In genomic region chr2:207162319-207162718, GRCh38 we compare ENCODE assay signal across 10 cellular contexts. TPM values are rescaled to one million over a fixed set of nuclear protein-coding genes. Genes with fewer than 3 reads are reported as not detected.
DNase-seq lines count a peak whose midpoint lies in the region; ATAC-seq and TF ChIP-seq lines count a peak whose summit lies in the region.
"Had no signal": no experiment of that assay in that cellular context is flagged by ENCODE, and none has a peak within 500 bp of the region (broad histone marks: within the 10 kb centered on the region; RNA-seq: fewer than 3 reads in every experiment).

No MANE protein-coding gene starts in this region.

- H3K36me3 ChIP-seq in RWPE2 (ENCODE audit: low read depth) (peaks cover 74% of the 10 kb centered on the region), fibroblast of lung (ENCODE audit: control insufficient read depth, insufficient read depth, low read length) (no peaks in the 10 kb centered on the region)

- H3K4me3 ChIP-seq in RWPE2 (ENCODE audit: severe bottlenecking) (peak overlapping the region; percentile 61), fibroblast of lung (replicated peaks in 1 of 4; ENCODE audit: control extremely low read depth in 1 of 4, insufficient read depth in 1 of 4, low read depth in 3 of 4, low read length in 4 of 4) (peak overlapping the region; percentile 81 to 98 (median 86))

- H3K4me1 Mint-ChIP-seq in Calu3 (ENCODE audit: low read depth, unreplicated experiment) (peaks cover 39% of the 10 kb centered on the region), CD14-positive monocyte (peaks cover 56% of the 10 kb centered on the region)

- H3K4me3 Mint-ChIP-seq in Calu3 (ENCODE audit: low read depth, unreplicated experiment) (peak overlapping the region; percentile 93), CD14-positive monocyte (no peak overlapping the region)

- CTCF ChIA-PET in Calu3 (lab: Charles Lee), result interaction anchor here (0.9 kb wide), 1 partner anchor 11 kb away, joined by 3 read pairs; no protein-coding TSS in a partner anchor

- H2AFZ ChIP-seq in fibroblast of lung (ENCODE audit: low read length), result no peak overlapping the region

- H3K4me1 ChIP-seq in RWPE2 (ENCODE audit: insufficient read depth, poor library complexity, severe bottlenecking), result peaks cover 51% of the 10 kb centered on the region
- peaks cover 5% of the 10 kb centered on the region for H3K4me1 ChIP-seq in fibroblast of lung (ENCODE audit: control insufficient read depth, extremely low read depth, insufficient read depth, low read length)

- no peak for TF ChIP-seq CTCF in Calu3 (IDR thresholded peaks at IDR 0.05; ENCODE audit: unreplicated experiment)
- TF ChIP-seq CTCF in RWPE2 (IDR thresholded peaks at IDR 0.05; ENCODE audit: poor library complexity, severe bottlenecking), result no peak
- no peak for TF ChIP-seq CTCF in fibroblast of lung (conservative IDR thresholded peaks at IDR 0.05 in 1 of 2, IDR thresholded peaks at IDR 0.05 in 1 of 2; ENCODE audit: low read depth in 1 of 2, low read length in 2 of 2)
- no peak for TF ChIP-seq CTCF in CD14-positive monocyte (IDR thresholded peaks at IDR 0.05)

- H3K9ac ChIP-seq in fibroblast of lung (ENCODE audit: insufficient read depth, low read length), result no peak overlapping the region

- BruUV-seq in Calu3 (replicated peaks; lab: Mats Ljungman, UMichigan), result no TSS peak

- no peaks in the 10 kb centered on the region for H4K20me1 ChIP-seq in fibroblast of lung (ENCODE audit: control insufficient read depth, extremely low read depth, insufficient read depth, low read length)

- H3K27ac Mint-ChIP-seq in Calu3 (ENCODE audit: unreplicated experiment) (peak overlapping the region; percentile 100), CD14-positive monocyte (no peak overlapping the region)

- H3K9me3 ChIP-seq in RWPE2 (ENCODE audit: severe bottlenecking) (no peaks in the 10 kb centered on the region), fibroblast of lung (ENCODE audit: control insufficient read depth, insufficient read depth, low read depth, low read length) (no peaks in the 10 kb centered on the region)

- H3K9me3 Mint-ChIP-seq in Calu3 (ENCODE audit: low read depth, unreplicated experiment), result no peaks in the 10 kb centered on the region
- H3K9me3 Mint-ChIP-seq in CD14-positive monocyte, result no peaks in the 10 kb centered on the region

- H3K36me3 Mint-ChIP-seq in Calu3 (ENCODE audit: insufficient read depth, unreplicated experiment), result peaks cover 57% of the 10 kb centered on the region
- H3K36me3 Mint-ChIP-seq in CD14-positive monocyte, result peaks cover 22 to 26% of the 10 kb centered on the region in 2 donors

- ATAC-seq in RWPE2 (ENCODE audit: low read depth) (no peak), HG02970 (IDR thresholded peaks at IDR 0.05; ENCODE audit: low FRiP score, unreplicated experiment) (no peak), GM18858 (IDR thresholded peaks at IDR 0.05; ENCODE audit: unreplicated experiment) (no peak)

- DNase-seq in Calu3, result no peak
- DNase-seq in RWPE2 (ENCODE audit: low spot score), result no peak
- peak; percentile 40 to 87 for DNase-seq in fibroblast of lung (ENCODE audit: low read depth in 2 of 2)
- peak; percentile 63 for DNase-seq in renal cortical epithelial cell (ENCODE audit: low read depth)
- no peak for DNase-seq in CD14-positive monocyte (ENCODE audit: low spot score)
- no peak for DNase-seq in NOMO-1 (lab: John Stamatoyannopoulos, UW; ENCODE audit: unreplicated experiment in 2 of 2)
- DNase-seq: activated effector memory CD4-positive, alpha-beta T cell treated with anti-CD3 and anti-CD28 coated beads, Interleukin-2, amount 50 U/mL, for 16 hours; NCI-H748 treated with DMSO at 0.1 percent for 48 hours had no signal

- peak overlapping the region; percentile 96 for H3K27ac ChIP-seq in RWPE2 (ENCODE audit: poor library complexity, severe bottlenecking)
- H3K27ac ChIP-seq in fibroblast of lung (ENCODE audit: insufficient read depth, low read length), result peak overlapping the region; percentile 97

- H3K79me2 ChIP-seq in fibroblast of lung (ENCODE audit: control insufficient read depth, insufficient read depth, low read length), result peaks cover 81% of the 10 kb centered on the region

- H3K27me3 ChIP-seq in RWPE2 (ENCODE audit: insufficient read depth, poor library complexity, severe bottlenecking), result no peaks in the 10 kb centered on the region
- H3K27me3 ChIP-seq in fibroblast of lung (ENCODE audit: control insufficient read depth, insufficient read depth, low read length), result no peaks in the 10 kb centered on the region

- intact Hi-C loops in Calu3 (cut with micrococcal nuclease; ENCODE audit: unreplicated experiment) (loop anchor here (5.0 kb wide), 2 partner anchors 175 to 365 kb away; partner anchors contain the start of gene CREB1), CD14-positive monocyte (cut with micrococcal nuclease) (loop anchor here (5.0 to 10.0 kb wide), 3 partner anchors 80 to 342 kb away; no protein-coding TSS in a partner anchor)

- H3K27me3 Mint-ChIP-seq in Calu3 (ENCODE audit: unreplicated experiment), result peaks cover 8% of the 10 kb centered on the region
- H3K27me3 Mint-ChIP-seq in CD14-positive monocyte (ENCODE audit: low read depth in 3 of 3), result peaks cover 0 to 2% (median 1%) of the 10 kb centered on the region in 3 donors

- peak overlapping the region; percentile 90 for H3K4me2 ChIP-seq in fibroblast of lung (ENCODE audit: extremely low read depth, insufficient read depth, low read length)

RNA-seq across cellular contexts. Expression of gene KLF7, which starts 3.4 kb away (rescaled TPM):
- total RNA-seq in Calu3 (2022), result 22.2 and 24.9 TPM in 2 replicates
- total RNA-seq in fibroblast of lung, result 11.3 and 12.9 TPM in 2 replicates
- polyA plus RNA-seq in fibroblast of lung, result 15.4 and 21.0 TPM in 2 replicates
- 7.7 and 15.8 TPM in 2 replicates for polyA plus RNA-seq in fibroblast of lung (2012)
- polyA minus RNA-seq in fibroblast of lung (ENCODE audit: low replicate concordance), result 101 and 108 TPM in 2 replicates
- 16.8 and 31.5 TPM in 2 replicates for total RNA-seq in renal cortical epithelial cell
- 10 to 100 TPM in 1 of 2 donors, 1 to 10 TPM in 1; 9.4 to 10.3 TPM for polyA plus RNA-seq in CD14-positive monocyte

Comparison
In these comparisons a context has a peak if more than half of its experiments do, and no peak if none do; other contexts are left out.
1. DNase-seq: peak in fibroblast of lung (2 of 2) and renal cortical epithelial cell (single experiment); none in Calu3 (single experiment), RWPE2 (single experiment), CD14-positive monocyte (single experiment) and NOMO-1 (0 of 2).